ENCODE assay signal across 34 cellular contexts in the genomic region with DNA sequence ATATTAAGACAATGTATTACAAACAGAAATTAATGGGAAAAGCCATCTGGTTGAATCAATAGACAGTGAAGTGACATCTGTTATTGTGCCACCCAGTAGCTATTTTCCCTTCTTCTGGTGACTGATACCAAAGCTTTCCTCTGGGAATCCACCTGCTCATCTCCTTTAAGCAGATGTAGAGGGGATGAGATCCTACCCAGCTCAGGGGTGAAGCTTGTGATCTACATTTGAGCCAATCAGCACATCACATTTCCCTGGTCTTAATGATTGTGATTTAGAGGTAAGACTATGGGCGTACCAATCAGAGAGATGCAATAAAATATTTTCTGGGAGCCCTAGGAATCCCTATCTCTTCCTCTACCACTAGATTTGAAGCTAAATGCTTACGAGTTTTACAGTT.
"Had no signal": no experiment of that assay in that cellular context is flagged by ENCODE, and none has a peak within 500 bp of the region (broad histone marks: within the 10 kb centered on the region; RNA-seq: fewer than 3 reads in every experiment).

No MANE protein-coding gene starts in this region.

- H3K9me3 Mint-ChIP-seq: activated naive CD8-positive, alpha-beta T cell treated with anti-CD3 and anti-CD28 coated beads, Interleukin-2, amount 10 ng/mL, durations not matched to agents 7 days and 5 days; T-helper 1 cell treated with Interleukin-12 subunit alpha and Interleukin-12 subunit beta and Interleukin-4 antibody, amounts not matched to agents 30 μg/mL and 1 μg/mL, for 36 hours; T-helper 2 cell treated with Interferon-gamma antibody and Interleukin-4, amounts not matched to agents 5 μg/mL and 100 μg/mL, for 36 hours had no signal

- H3K4me1 Mint-ChIP-seq: activated CD4-positive, alpha-beta T cell treated with anti-CD3 and anti-CD28 coated beads for 36 hours; activated CD4-positive, alpha-beta T cell treated with anti-CD3 and anti-CD28 coated beads, Interleukin-2, amount 10 ng/mL, durations not matched to agents 7 days and 5 days; activated naive CD4-positive, alpha-beta T cell treated with anti-CD3 and anti-CD28 coated beads, Interleukin-2, amount 50 U/mL, for 24 hours; activated naive CD8-positive, alpha-beta T cell treated with anti-CD3 and anti-CD28 coated beads, Interleukin-2, amount 10 ng/mL, durations not matched to agents 7 days and 5 days had no signal

- H3K36me3 Mint-ChIP-seq: activated naive CD4-positive, alpha-beta T cell treated with anti-CD3 and anti-CD28 coated beads, Interleukin-2, amount 50 U/mL, for 24 hours; activated naive CD8-positive, alpha-beta T cell treated with anti-CD3 and anti-CD28 coated beads, Interleukin-2, amount 10 ng/mL, durations not matched to agents 7 days and 5 days; WTC11 had no signal

- DNase-seq: activated CD4-positive, alpha-beta T cell treated with anti-CD3 and anti-CD28 coated beads for 36 hours; activated CD4-positive, alpha-beta T cell treated with anti-CD3 and anti-CD28 coated beads, Interleukin-2, amount 10 ng/mL, durations not matched to agents 7 days and 5 days; activated CD4-positive, alpha-beta T cell treated with anti-CD3 and anti-CD28 coated beads, Interleukin-2, amount 50 U/mL, for 48 hours; activated CD8-positive, alpha-beta T cell treated with anti-CD3 and anti-CD28 coated beads, Interleukin-2, amount 10 ng/mL, durations not matched to agents 7 days and 5 days; activated gamma-delta T cell; activated naive CD4-positive, alpha-beta T cell treated with Interleukin-2 at 50 U/mL for 16 hours; activated naive CD8-positive, alpha-beta T cell treated with anti-CD3 and anti-CD28 coated beads, Interleukin-2, amount 10 ng/mL, durations not matched to agents 7 days and 5 days; activated T-cell treated with anti-CD3 and anti-CD28 coated beads, Interleukin-2, amount 50 U/mL, for 24 hours; amygdala; body of pancreas; Karpas-422; NCI-H1105; NCI-H1417 treated with DMSO at 0.1 percent for 48 hours; NCI-H1694; NCI-H1930; NCI-H226; NCI-H446 treated with DMSO at 0.1 percent for 48 hours; NCI-H526; NK-92 treated with Interleukin-12 subunit alpha and Interleukin-12 subunit beta, amount 100 ng/mL, for 24 hours; PC-3; Peyer's patch; RPMI8226; SHP77 treated with DMSO at 0.1 percent for 48 hours; SK-N-SH had no signal

- H3K4me1 ChIP-seq: body of pancreas, breast epithelium, Peyer's patch, SJSA1 had no signal

- H3K4me3 ChIP-seq: body of pancreas, breast epithelium, Peyer's patch, SJSA1 had no signal

- H3K36me3 ChIP-seq: breast epithelium, Peyer's patch, SJSA1 had no signal

- H3K27me3 Mint-ChIP-seq: activated CD4-positive, alpha-beta T cell treated with anti-CD3 and anti-CD28 coated beads for 36 hours; activated CD4-positive, alpha-beta T cell treated with anti-CD3 and anti-CD28 coated beads, Interleukin-2, amount 10 ng/mL, durations not matched to agents 7 days and 5 days; activated naive CD4-positive, alpha-beta T cell treated with anti-CD3 and anti-CD28 coated beads, Interleukin-2, amount 50 U/mL, for 24 hours; activated naive CD8-positive, alpha-beta T cell treated with anti-CD3 and anti-CD28 coated beads, Interleukin-2, amount 10 ng/mL, durations not matched to agents 7 days and 5 days; activated T-cell treated with anti-CD3 and anti-CD28 coated beads, Interleukin-2, amount 50 U/mL, for 24 hours had no signal

- H3K4me3 Mint-ChIP-seq: activated CD4-positive, alpha-beta T cell treated with anti-CD3 and anti-CD28 coated beads for 36 hours; activated CD4-positive, alpha-beta T cell treated with anti-CD3 and anti-CD28 coated beads, Interleukin-2, amount 10 ng/mL, durations not matched to agents 7 days and 5 days; activated CD8-positive, alpha-beta T cell treated with anti-CD3 and anti-CD28 coated beads, Interleukin-2, amount 10 ng/mL, durations not matched to agents 7 days and 5 days; activated naive CD4-positive, alpha-beta T cell treated with anti-CD3 and anti-CD28 coated beads, Interleukin-2, amount 50 U/mL, for 24 hours; activated naive CD8-positive, alpha-beta T cell treated with anti-CD3 and anti-CD28 coated beads, Interleukin-2, amount 10 ng/mL, durations not matched to agents 7 days and 5 days; activated T-cell treated with anti-CD3 and anti-CD28 coated beads, Interleukin-2, amount 50 U/mL, for 24 hours; T-helper 1 cell treated with Interleukin-12 subunit alpha and Interleukin-12 subunit beta and Interleukin-4 antibody, amounts not matched to agents 30 μg/mL and 1 μg/mL, for 36 hours; T-helper 2 cell treated with Interferon-gamma antibody and Interleukin-4, amounts not matched to agents 5 μg/mL and 100 μg/mL, for 36 hours; WTC11 had no signal

- ATAC-seq: activated CD4-positive, alpha-beta T cell treated with anti-CD3 and anti-CD28 coated beads for 36 hours; activated CD4-positive, CD25-positive, alpha-beta regulatory T cell treated with anti-CD3 and anti-CD28 coated beads, Interleukin-2, amount 50 U/mL, for 24 hours; activated CD8-positive, alpha-beta T cell treated with anti-CD3 and anti-CD28 coated beads, Interleukin-2, amount 10 ng/mL, durations not matched to agents 7 days and 5 days; body of pancreas; PC-3; WTC11 had no signal

- H3K27ac Mint-ChIP-seq: activated CD4-positive, alpha-beta T cell treated with anti-CD3 and anti-CD28 coated beads for 36 hours; activated CD4-positive, alpha-beta T cell treated with anti-CD3 and anti-CD28 coated beads, Interleukin-2, amount 10 ng/mL, durations not matched to agents 7 days and 5 days; activated CD8-positive, alpha-beta T cell treated with anti-CD3 and anti-CD28 coated beads, Interleukin-2, amount 10 ng/mL, durations not matched to agents 7 days and 5 days; activated naive CD4-positive, alpha-beta T cell treated with anti-CD3 and anti-CD28 coated beads, Interleukin-2, amount 50 U/mL, for 24 hours; activated naive CD8-positive, alpha-beta T cell treated with anti-CD3 and anti-CD28 coated beads, Interleukin-2, amount 10 ng/mL, durations not matched to agents 7 days and 5 days; activated T-cell treated with anti-CD3 and anti-CD28 coated beads, Interleukin-2, amount 50 U/mL, for 24 hours; activated T-helper 2 cell treated with anti-CD3 and anti-CD28 coated beads, Interferon-gamma antibody, Interleukin-2, Interleukin-4, amounts not matched to agents 10 μg/mL and 5 μg/mL and 100 μg/mL, durations not matched to agents 14 hours and 24 hours and 36 hours; T-helper 1 cell treated with Interleukin-12 subunit alpha and Interleukin-12 subunit beta and Interleukin-4 antibody, amounts not matched to agents 30 μg/mL and 1 μg/mL, for 36 hours; T-helper 2 cell treated with Interferon-gamma antibody and Interleukin-4, amounts not matched to agents 5 μg/mL and 100 μg/mL, for 36 hours; WTC11 had no signal

- H3K9me3 ChIP-seq: body of pancreas, breast epithelium, Peyer's patch, SJSA1 had no signal

- H3K27me3 ChIP-seq: body of pancreas, breast epithelium, Peyer's patch, SJSA1 had no signal

- H3K27ac ChIP-seq: body of pancreas, breast epithelium, Peyer's patch, SJSA1 had no signal

- FAIRE-seq: astrocyte, TTC549 had no signal
